Comparison of ENCODE assay signal across 8 cellular contexts in genomic region chr1:223846668-223847007, GRCh38. TPM values are rescaled to one million over a fixed set of nuclear protein-coding genes. Genes with fewer than 3 reads are reported as not detected.
A peak's percentile ranks its signal among the peaks of the same experiment; 100 is the strongest.
DNase-seq lines count a peak whose midpoint lies in the region; ATAC-seq and TF ChIP-seq lines count a peak whose summit lies in the region.

No MANE protein-coding gene starts in this region.

- H3K4me3 Mint-ChIP-seq in CD4-positive, CD25-positive, alpha-beta regulatory T cell, result peak overlapping the region; percentile 91 to 95 (median 93)

- CTCF ChIA-PET in HEK293 (lab: Yijun Ruan, JAX), result interaction anchor here (0.6 to 3.4 kb wide), 11 partner anchors 12 to 854 kb away, joined by 3 to 17 read pairs (median 4); no protein-coding TSS in a partner anchor

- peaks cover 10% of the 10 kb centered on the region for H3K27me3 Mint-ChIP-seq in CD4-positive, CD25-positive, alpha-beta regulatory T cell

- POLR2A ChIA-PET in HEK293 (lab: Yijun Ruan, JAX), result interaction anchor here (0.6 to 4.3 kb wide), 10 partner anchors 10 to 145 kb away, joined by 3 to 21 read pairs (median 6); no protein-coding TSS in a partner anchor

- peak overlapping the region; percentile 66 for H2AFZ ChIP-seq in neuron (ENCODE audit: low read depth, low read length)

- H3K9me3 ChIP-seq in CD4-positive, CD25-positive, alpha-beta regulatory T cell (ENCODE audit: control insufficient read depth in 2 of 2, low read length in 2 of 2), result no peaks in the 10 kb centered on the region
- no peaks in the 10 kb centered on the region for H3K9me3 ChIP-seq in HEK293 (ENCODE audit: control insufficient read depth, insufficient read depth, low read depth, low read length)
- H3K9me3 ChIP-seq in neuron (ENCODE audit: low read length), result no peaks in the 10 kb centered on the region

- no peaks in the 10 kb centered on the region for H3K36me3 Mint-ChIP-seq in CD4-positive, CD25-positive, alpha-beta regulatory T cell

- H3K4me1 ChIP-seq in CD4-positive, CD25-positive, alpha-beta regulatory T cell (ENCODE audit: control insufficient read depth, insufficient read depth, low read length, poor library complexity, severe bottlenecking), result peaks cover 29% of the 10 kb centered on the region
- H3K4me1 ChIP-seq in HEK293 (ENCODE audit: control insufficient read depth, insufficient read depth, low read length) (peaks cover 5% of the 10 kb centered on the region), neuron (ENCODE audit: insufficient read depth, low read length) (peaks cover 8% of the 10 kb centered on the region)

- no peaks in the 10 kb centered on the region for H3K9me3 Mint-ChIP-seq in CD4-positive, CD25-positive, alpha-beta regulatory T cell

- H3K36me3 ChIP-seq in CD4-positive, CD25-positive, alpha-beta regulatory T cell (ENCODE audit: control insufficient read depth, insufficient read depth, low read length), result no peaks in the 10 kb centered on the region
- no peaks in the 10 kb centered on the region for H3K36me3 ChIP-seq in HEK293 (ENCODE audit: control insufficient read depth in 2 of 2, insufficient read depth in 1 of 2, low read length in 2 of 2)
- H3K36me3 ChIP-seq in neuron (ENCODE audit: insufficient read depth, low read length), result no peaks in the 10 kb centered on the region

- no peak for ATAC-seq in CD4-positive, CD25-positive, alpha-beta regulatory T cell (ENCODE audit: low read depth in 2 of 2)
- ATAC-seq in HG02588 (IDR thresholded peaks at IDR 0.05; ENCODE audit: unreplicated experiment) (no peak), HG03565 (IDR thresholded peaks at IDR 0.05; ENCODE audit: unreplicated experiment) (no peak)

- H3K4me3 ChIP-seq in CD4-positive, CD25-positive, alpha-beta regulatory T cell (ENCODE audit: low read depth, low read length), result peak overlapping the region; percentile 88
- H3K4me3 ChIP-seq in HEK293 (ENCODE audit: low read depth, low read length) (peak overlapping the region; percentile 96), fibroblast of mammary gland (ENCODE audit: control insufficient read depth, low read depth, low read length) (peak overlapping the region; percentile 58), neuron (ENCODE audit: low read length) (peak overlapping the region; percentile 75)

- H3K27me3 ChIP-seq in CD4-positive, CD25-positive, alpha-beta regulatory T cell (ENCODE audit: control insufficient read depth, insufficient read depth, low read length), result peaks cover 6% of the 10 kb centered on the region
- H3K27me3 ChIP-seq in neuron (ENCODE audit: insufficient read depth, low read length), result peaks cover 7% of the 10 kb centered on the region

- peak overlapping the region; percentile 93 to 96 (median 95) for H3K27ac Mint-ChIP-seq in CD4-positive, CD25-positive, alpha-beta regulatory T cell

- no peak for DNase-seq in CD4-positive, CD25-positive, alpha-beta regulatory T cell
- DNase-seq in UCSD-AML1 (lab: John Stamatoyannopoulos, UW; ENCODE audit: unreplicated experiment) (peak; percentile 53), fibroblast of mammary gland (ENCODE audit: low read depth) (peak; percentile 29), mesenteric fat pad (ENCODE audit: low spot score) (no peak)

- peaks cover 5 to 45% (median 33%) of the 10 kb centered on the region in 4 donors for H3K4me1 Mint-ChIP-seq in CD4-positive, CD25-positive, alpha-beta regulatory T cell

- peak overlapping the region; percentile 95 for H3K27ac ChIP-seq in CD4-positive, CD25-positive, alpha-beta regulatory T cell (ENCODE audit: insufficient read depth, low read length, poor library complexity, severe bottlenecking)
- H3K27ac ChIP-seq in HEK293 (ENCODE audit: extremely low read depth, low read depth, low read length), result peak overlapping the region; percentile 99

- TF ChIP-seq CTCF in HEK293 (tag by site-specific recombination; IDR thresholded peaks at IDR 0.05) (no peak), fibroblast of mammary gland (conservative IDR thresholded peaks at IDR 0.05; ENCODE audit: control insufficient read depth, insufficient read depth, low read depth, low read length) (no peak)

TF ChIP-seq in HEK293, 187 proteins besides CTCF, POLR2A, EP300 and RAD21 (continues in another document):
- peak; percentile 87 for TF ChIP-seq ZBTB17 (tag by site-specific recombination; IDR thresholded peaks at IDR 0.05)
- no peak for TF ChIP-seq KLF1 (tag by site-specific recombination; IDR thresholded peaks at IDR 0.05)
- TF ChIP-seq SP2 (tag by site-specific recombination; IDR thresholded peaks at IDR 0.05), result no peak
- TF ChIP-seq OVOL3 (tag by site-specific recombination; IDR thresholded peaks at IDR 0.05), result no peak
- no peak for TF ChIP-seq ZBTB49 (tag by site-specific recombination; IDR thresholded peaks at IDR 0.05; ENCODE audit: low read depth)
- TF ChIP-seq ZNF341 (tag by site-specific recombination; IDR thresholded peaks at IDR 0.05; ENCODE audit: low read depth), result peak; percentile 95
- TF ChIP-seq ZSCAN30 (tag by site-specific recombination; IDR thresholded peaks at IDR 0.05), result 0 out of 2 replicates have a peak, but pooled peaks have one; percentile 22
- TF ChIP-seq ZSCAN4 (tag by site-specific recombination; IDR thresholded peaks at IDR 0.05), result no peak
- TF ChIP-seq INSM2 (tag by site-specific recombination; IDR thresholded peaks at IDR 0.05), result no peak
- peak; percentile 87 for TF ChIP-seq PRDM10 (tag by site-specific recombination; IDR thresholded peaks at IDR 0.05)
- TF ChIP-seq ZNF37A (tag by site-specific recombination; IDR thresholded peaks at IDR 0.05), result no peak
- no peak for TF ChIP-seq ZFP37 (tag by site-specific recombination; IDR thresholded peaks at IDR 0.05)
- no peak for TF ChIP-seq SCRT1 (tag by site-specific recombination; IDR thresholded peaks at IDR 0.05; ENCODE audit: borderline replicate concordance)

RNA-seq across cellular contexts. Expression of gene TP53BP2, which starts 0.9 kb away (rescaled TPM):
- 93.5 TPM for total RNA-seq in CD4-positive, CD25-positive, alpha-beta regulatory T cell
- 1 to 10 TPM; 7.4 to 8.7 (median 7.9) TPM for polyA plus RNA-seq in CD4-positive, CD25-positive, alpha-beta regulatory T cell
- total RNA-seq in mesenteric fat pad, result 26.9 TPM

Comparison
In these comparisons a context has a peak if more than half of its experiments do, and no peak if none do; other contexts are left out.
1. DNase-seq: peak in UCSD-AML1 (single experiment) and fibroblast of mammary gland (single experiment); none in CD4-positive, CD25-positive, alpha-beta regulatory T cell (0 of 3) and mesenteric fat pad (single experiment).
2. Peak in every context shown above with its lines, with median percentiles within 50 percentile points of each other: H3K4me3 ChIP-seq.